19 cellular contexts compared by ENCODE assay signal in the genomic region with DNA sequence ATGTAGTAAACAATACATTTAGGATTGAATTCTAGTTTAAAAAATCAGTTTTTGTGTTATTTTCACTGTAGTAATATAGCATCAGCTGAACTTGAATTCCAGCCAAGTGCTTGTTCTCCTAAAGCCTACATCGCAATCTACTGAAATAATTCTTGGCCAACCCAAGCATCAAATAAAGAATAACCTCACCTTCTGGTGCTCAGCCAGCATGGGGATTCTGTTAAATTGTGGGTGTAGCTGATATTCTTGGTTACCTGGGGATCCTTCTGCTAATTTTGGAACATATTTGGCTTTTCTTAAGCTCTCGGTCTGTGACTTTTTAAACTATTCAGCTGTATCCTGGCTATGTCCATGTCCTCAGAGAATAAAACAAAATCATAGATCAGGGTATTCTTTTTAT.
"Had no signal": no experiment of that assay in that cellular context is flagged by ENCODE, and none has a peak within 500 bp of the region (broad histone marks: within the 10 kb centered on the region; RNA-seq: fewer than 3 reads in every experiment).

No MANE protein-coding gene starts in this region.

- DNase-seq: Karpas-422, KG1, MG63, NCI-H1092, NCI-H1105 treated with DMSO at 0.1 percent for 48 hours, NCI-H1417 treated with DMSO at 0.1 percent for 48 hours, NCI-H146, NCI-H1694 treated with DMSO at 0.1 percent for 48 hours, NCI-H1930, NCI-H2081, NCI-H2107, NCI-H2227 treated with DMSO at 0.1 percent for 48 hours, NCI-H510A, NCI-H524 treated with DMSO at 0.1 percent for 48 hours, NCI-H82, Right ventricle myocardium superior, RPMI8226, SIG-M5 had no signal

- ATAC-seq: HepG2 had no signal
